21 cellular contexts compared by ENCODE assay signal in the genomic region with DNA sequence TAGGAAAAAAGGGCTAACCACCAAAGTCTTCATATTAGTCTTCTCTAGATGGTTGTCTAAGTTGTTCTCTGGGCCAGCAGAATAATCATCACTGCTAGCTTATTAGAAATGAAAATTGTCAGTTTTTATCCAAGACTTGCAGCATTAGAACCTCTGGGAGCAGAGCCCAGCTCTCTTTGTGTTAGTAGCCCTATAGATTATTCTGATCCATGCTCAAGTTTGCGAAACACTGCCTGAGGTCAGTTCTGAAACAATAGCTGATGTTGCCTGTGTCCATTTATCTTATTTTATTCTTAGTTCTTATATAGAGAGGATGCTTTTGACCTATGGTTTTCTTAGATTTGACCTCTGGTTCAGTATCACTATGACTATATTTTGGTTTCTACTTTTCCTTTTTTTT.
"Had no signal": no experiment of that assay in that cellular context is flagged by ENCODE, and none has a peak within 500 bp of the region (broad histone marks: within the 10 kb centered on the region; RNA-seq: fewer than 3 reads in every experiment).

No MANE protein-coding gene starts in this region.

- H3K4me1 ChIP-seq: prostate gland, spleen, suprapubic skin, tibial artery, upper lobe of right lung had no signal

- H3K9me3 ChIP-seq: left ventricle myocardium inferior, pancreas, prostate gland, spleen, suprapubic skin, thoracic aorta, tibial artery, upper lobe of right lung had no signal

- H3K36me3 ChIP-seq: pancreas, prostate gland, suprapubic skin, upper lobe of right lung had no signal

- H3K27ac ChIP-seq: left ventricle myocardium inferior, pancreas, prostate gland, spleen, suprapubic skin, thoracic aorta, tibial artery, upper lobe of right lung had no signal

- ATAC-seq: naive thymus-derived CD8-positive, alpha-beta T cell; pancreas; right cardiac atrium; sciatic nerve; stimulated activated effector memory CD8-positive, alpha-beta T cell treated with anti-CD3 and anti-CD28 coated beads, Interleukin-12 subunit alpha, Interleukin-12 subunit beta, amount 100 ng/mL, for 72 hours; upper lobe of right lung had no signal

- DNase-seq: islet precursor cell; left ventricle myocardium inferior; mesenchymal stem cell; naive thymus-derived CD8-positive, alpha-beta T cell; nucleus accumbens; pancreas; posterior cingulate gyrus; retina; right cardiac atrium; small intestine; spleen; stimulated activated CD4-positive, alpha-beta T cell treated with anti-CD3 and anti-CD28 coated beads, Interleukin-4, amount 100 ng/mL, for 24 hours; stimulated activated naive CD4-positive, alpha-beta T cell; tibial artery; trophoblast cell; upper lobe of right lung had no signal

- H3K4me3 ChIP-seq: left ventricle myocardium inferior, pancreas, prostate gland, spleen, suprapubic skin, thoracic aorta, tibial artery, upper lobe of right lung had no signal

- H3K27me3 ChIP-seq: pancreas, spleen, suprapubic skin, tibial artery, upper lobe of right lung had no signal
